Comparison of ENCODE assay signal across 1 cellular context in genomic region chr19:13865243-13865577, GRCh38.
TF ChIP-seq lines count a peak whose summit lies in the region.

No MANE protein-coding gene starts in this region.

TF ChIP-seq in IMR-90, 13 proteins besides CTCF, POLR2A, EP300 and RAD21 (continued from another document):
- TF ChIP-seq RCOR1 (IDR thresholded peaks at IDR 0.05; ENCODE audit: insufficient replicate concordance, low read length) (no peak), ELK1 (IDR thresholded peaks at IDR 0.05; ENCODE audit: borderline replicate concordance, low read depth, low read length) (no peak), FOS (IDR thresholded peaks at IDR 0.05; ENCODE audit: low read depth, low read length) (no peak), BHLHE40 (IDR thresholded peaks at IDR 0.05; ENCODE audit: low read depth, low read length) (no peak)
